Comparison of ENCODE assay signal across 18 cellular contexts in the genomic region with DNA sequence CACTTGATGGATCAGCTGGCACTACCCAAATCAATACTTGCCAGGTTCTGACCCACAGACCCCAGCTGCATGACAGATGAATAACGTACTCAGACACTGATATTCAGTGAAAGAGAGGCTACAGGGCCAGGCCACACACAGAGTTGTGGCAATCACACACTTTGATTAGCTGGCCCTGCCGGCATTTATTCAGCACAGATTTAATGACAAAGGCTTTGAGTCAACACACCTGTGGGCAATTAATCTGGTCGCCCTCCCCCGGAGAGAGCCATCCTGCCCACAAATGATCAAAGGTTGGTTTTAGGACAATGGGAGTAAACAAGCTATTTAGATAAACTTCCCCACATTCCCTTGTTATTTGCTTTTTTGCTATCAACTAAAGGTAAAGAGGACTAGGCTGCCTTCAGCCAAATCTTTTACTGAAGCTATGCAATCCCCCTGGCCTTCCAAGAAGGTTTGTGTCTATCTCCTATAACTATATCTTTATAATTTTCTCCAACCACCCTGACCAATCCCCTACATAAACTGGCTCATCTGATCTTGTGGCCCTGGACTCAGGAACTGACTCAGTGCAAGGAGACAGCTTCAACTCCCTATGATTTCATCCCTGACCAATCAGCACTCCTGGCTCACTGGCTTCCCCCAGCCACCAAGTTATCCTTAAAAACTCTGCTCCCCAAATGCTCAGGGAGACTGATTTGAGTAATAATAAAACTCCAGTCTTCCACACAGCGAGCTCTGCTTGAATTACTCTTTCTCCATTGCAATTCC.
"Had no signal": no experiment of that assay in that cellular context is flagged by ENCODE, and none has a peak within 500 bp of the region (broad histone marks: within the 10 kb centered on the region; RNA-seq: fewer than 3 reads in every experiment).

No MANE protein-coding gene starts in this region.

- H3K27me3 ChIP-seq: neural progenitor cell, ovary had no signal

- H3K27ac Mint-ChIP-seq: natural killer cell treated with Interleukin-12 subunit alpha and Interleukin-12 subunit beta and Interleukin-15 and Interleukin-18, amount 100 ng/mL, for 72 hours; neural progenitor cell; progenitor cell of endocrine pancreas had no signal

- H3K9me3 ChIP-seq: ovary had no signal

- ATAC-seq: left colon; left ventricle myocardium superior; natural killer cell treated with Interleukin-12 subunit alpha and Interleukin-12 subunit beta and Interleukin-15 and Interleukin-18, amount 100 ng/mL, for 72 hours; right cardiac atrium had no signal

- H3K4me3 ChIP-seq: coronary artery, lung, neural progenitor cell, ovary, smooth muscle cell had no signal

- H3K4me3 Mint-ChIP-seq: natural killer cell treated with Interleukin-12 subunit alpha and Interleukin-12 subunit beta and Interleukin-15 and Interleukin-18, amount 100 ng/mL, for 72 hours; neural progenitor cell had no signal

- H3K4me2 ChIP-seq: neural progenitor cell, smooth muscle cell had no signal

- H3K36me3 ChIP-seq: neural progenitor cell, ovary had no signal

- H3K9ac ChIP-seq: neural progenitor cell had no signal

- H2AFZ ChIP-seq: neural progenitor cell had no signal

- H3K27me3 Mint-ChIP-seq: progenitor cell of endocrine pancreas had no signal

- H3K27ac ChIP-seq: coronary artery, neural progenitor cell, ovary had no signal

- DNase-seq: effector CD4-positive, alpha-beta T cell; foreskin melanocyte; left colon; left ventricle myocardium superior; mesenchymal stem cell; midbrain; nucleus accumbens; ovary; right cardiac atrium; stimulated activated CD4-positive, alpha-beta T cell treated with anti-CD3 and anti-CD28 coated beads, Interleukin-2, amount 100 ng/mL, for 48 hours; stimulated activated naive CD4-positive, alpha-beta T cell treated with Interleukin-2 at 50 U/mL for 16 hours; trophoblast cell had no signal

- H3K4me1 ChIP-seq: neural progenitor cell had no signal
